ENCODE assay signal across 20 cellular contexts in genomic region chr15:64755427-64755823, GRCh38. TPM values are rescaled to one million over a fixed set of nuclear protein-coding genes. Genes with fewer than 3 reads are reported as not detected.
DNase-seq lines count a peak whose midpoint lies in the region; ATAC-seq and TF ChIP-seq lines count a peak whose summit lies in the region.
"Had no signal": no experiment of that assay in that cellular context is flagged by ENCODE, and none has a peak within 500 bp of the region (broad histone marks: within the 10 kb centered on the region; RNA-seq: fewer than 3 reads in every experiment).

No MANE protein-coding gene starts in this region.

- no peak overlapping the region for H4K8ac ChIP-seq in neuronal stem cell (ENCODE audit: low read depth, low read length)

- no peak overlapping the region for H2AFZ ChIP-seq in neuronal stem cell (ENCODE audit: low read length)

- no peak for TF ChIP-seq EP300 in esophagus muscularis mucosa (IDR thresholded peaks at IDR 0.05)

- no peak overlapping the region for H2BK15ac ChIP-seq in neuronal stem cell (ENCODE audit: low read length)

- H2BK12ac ChIP-seq in neuronal stem cell (ENCODE audit: low read length) = no peak overlapping the region

- no peak overlapping the region for H4K91ac ChIP-seq in neuronal stem cell (ENCODE audit: low read depth, low read length, poor library complexity)

- H3K14ac ChIP-seq in neuronal stem cell (ENCODE audit: low read length) = peak overlapping the region; percentile 60

- H3K4me3 ChIP-seq in esophagus muscularis mucosa (no peak overlapping the region), neuronal stem cell (ENCODE audit: low read length in 2 of 2) (no peak overlapping the region), vagina (no peak overlapping the region), body of pancreas (no peak overlapping the region)
- H3K4me3 ChIP-seq: K562, lower lobe of right lung, pancreas had no signal

- H2BK5ac ChIP-seq in neuronal stem cell (ENCODE audit: low read length) = no peak overlapping the region

- ATAC-seq in Right ventricle myocardium superior (ENCODE audit: poor library complexity) = peak; percentile 16
- no peak for ATAC-seq in Right ventricle myocardium inferior
- ATAC-seq in body of pancreas = no peak
- ATAC-seq: activated CD8-positive, alpha-beta memory T cell treated with anti-CD3 and anti-CD28 coated beads, Interleukin-2, amount 10 ng/mL, durations not matched to agents 7 days and 5 days; K562; lower lobe of right lung; pancreas; stimulated activated naive CD8-positive, alpha-beta T cell treated with anti-CD3 and anti-CD28 coated beads, Interleukin-15, amount 100 ng/mL, for 72 hours had no signal

- H3K4ac ChIP-seq in neuronal stem cell (ENCODE audit: low read length) = no peak overlapping the region

- H3K27me3 ChIP-seq in esophagus muscularis mucosa (no peaks in the 10 kb centered on the region), neuronal stem cell (ENCODE audit: control insufficient read depth in 3 of 3, insufficient read depth in 3 of 3, low read depth in 1 of 3, low read length in 3 of 3) (no peaks in the 10 kb centered on the region), vagina (no peaks in the 10 kb centered on the region), body of pancreas (no peaks in the 10 kb centered on the region)
- H3K27me3 ChIP-seq: pancreas had no signal

- 89% methylated on average over 3 of the region's 7 CpGs for WGBS in esophagus muscularis mucosa
- WGBS in neuronal stem cell (ENCODE audit: extremely low coverage in 2 of 2, insufficient read length in 2 of 2, insufficient replicate concordance in 1 of 2), 2 donors = no CpG with 5 or more reads among the region's 7 CpGs
- WGBS in body of pancreas, 2 donors = 88% methylated on average over 7 of the region's 7 CpGs; no CpG with 5 or more reads in 1 of the 2 donors

- intact Hi-C loops in Right ventricle myocardium superior (cut with DNase I) = no loop called here
- intact Hi-C loops in Right ventricle myocardium inferior (cut with DNase I) = no loop called here
- intact Hi-C loops in esophagus muscularis mucosa (cut with DNase I) = no loop called here
- intact Hi-C loops in vagina (cut with DNase I) = no loop called here
- intact Hi-C loops in body of pancreas (cut with DNase I) = no loop called here

- no peak overlapping the region for H3K4me2 ChIP-seq in neuronal stem cell (ENCODE audit: insufficient read depth, low read length, poor library complexity, severe bottlenecking)

- no peak for TF ChIP-seq POLR2A in esophagus muscularis mucosa (IDR thresholded peaks at IDR 0.05; ENCODE audit: low read depth)
- TF ChIP-seq POLR2A in vagina (IDR thresholded peaks at IDR 0.05) = no peak
- no peak for TF ChIP-seq POLR2A in body of pancreas (IDR thresholded peaks at IDR 0.05)

- TF ChIP-seq CTCF in esophagus muscularis mucosa (IDR thresholded peaks at IDR 0.05) (no peak), vagina (IDR thresholded peaks at IDR 0.05) (no peak), body of pancreas (IDR thresholded peaks at IDR 0.05) (no peak)

- DNase-seq in Right ventricle myocardium superior (no peak), Right ventricle myocardium inferior (ENCODE audit: missing footprints) (no peak), esophagus muscularis mucosa (ENCODE audit: extremely low spot score) (no peak), neuronal stem cell (ENCODE audit: low spot score) (no peak), vagina (ENCODE audit: extremely low spot score in 2 of 2) (no peak), NCI-H2107 (lab: John Stamatoyannopoulos, UW) (no peak), body of pancreas (no peak), NCI-H510A (lab: John Stamatoyannopoulos, UW) (no peak)
- DNase-seq: activated CD8-positive, alpha-beta memory T cell treated with anti-CD3 and anti-CD28 coated beads, Interleukin-2, amount 10 ng/mL, durations not matched to agents 7 days and 5 days; C1 segment of cervical spinal cord; HCEC 1CT; immature natural killer cell; lower lobe of right lung; NCI-H187; NCI-H446; pancreas; RPMI8226; stimulated activated CD4-positive, alpha-beta T cell treated with anti-CD3 and anti-CD28 coated beads, Interleukin-2, amount 100 ng/mL, for 24 hours; stimulated activated naive CD8-positive, alpha-beta T cell treated with anti-CD3 and anti-CD28 coated beads, Interleukin-15, amount 100 ng/mL, for 72 hours had no signal

- no peak overlapping the region for H2BK120ac ChIP-seq in neuronal stem cell (ENCODE audit: low read depth, low read length)

- H3K4me1 ChIP-seq in esophagus muscularis mucosa (peaks cover 51 to 96% (median 87%) of the 10 kb centered on the region in 4 donors), neuronal stem cell (ENCODE audit: control insufficient read depth in 2 of 2, insufficient read depth in 1 of 2, low read depth in 1 of 2, low read length in 2 of 2) (peaks cover 0 to 2% of the 10 kb centered on the region in 2 donors), vagina (no peaks in the 10 kb centered on the region), body of pancreas (no peaks in the 10 kb centered on the region)
- H3K4me1 ChIP-seq: lower lobe of right lung, pancreas had no signal

- peak overlapping the region; percentile 84 to 93 (median 88) for H3K27ac ChIP-seq in esophagus muscularis mucosa (replicated peaks in 1 of 4)
- H3K27ac ChIP-seq in neuronal stem cell (replicated peaks; ENCODE audit: low read length) = no peak overlapping the region
- peak overlapping the region; percentile 56 for H3K27ac ChIP-seq in vagina
- H3K27ac ChIP-seq in body of pancreas = no peak overlapping the region
- H3K27ac ChIP-seq: lower lobe of right lung, pancreas had no signal

- peak overlapping the region; percentile 30 for H3K9ac ChIP-seq in neuronal stem cell (ENCODE audit: low read depth, low read length, poor library complexity)

- no peak overlapping the region for H3K23ac ChIP-seq in neuronal stem cell (ENCODE audit: low read depth, low read length, poor library complexity)

- H2AK5ac ChIP-seq in neuronal stem cell (ENCODE audit: low read depth, low read length) = no peak overlapping the region

- no peaks in the 10 kb centered on the region for H3K36me3 ChIP-seq in esophagus muscularis mucosa
- peaks cover 0 to 21% of the 10 kb centered on the region in 2 donors for H3K36me3 ChIP-seq in neuronal stem cell (replicated peaks in 1 of 2; ENCODE audit: control insufficient read depth in 2 of 2, insufficient read depth in 2 of 2, low read length in 2 of 2)
- no peaks in the 10 kb centered on the region for H3K36me3 ChIP-seq in vagina
- H3K36me3 ChIP-seq in body of pancreas (replicated peaks in 1 of 2; ENCODE audit: insufficient read depth in 1 of 2, low read depth in 2 of 2) = no peaks in the 10 kb centered on the region
- H3K36me3 ChIP-seq: lower lobe of right lung, pancreas had no signal

- H3K18ac ChIP-seq in neuronal stem cell (ENCODE audit: low read length) = peak overlapping the region; percentile 11

- H3K79me1 ChIP-seq in neuronal stem cell (ENCODE audit: low read depth, low read length) = peaks cover 5% of the 10 kb centered on the region

- H3K9me3 ChIP-seq in esophagus muscularis mucosa (no peaks in the 10 kb centered on the region), neuronal stem cell (replicated peaks in 1 of 2; ENCODE audit: control insufficient read depth in 2 of 2, insufficient read depth in 1 of 2, low read depth in 1 of 2, low read length in 2 of 2) (no peaks in the 10 kb centered on the region), vagina (no peaks in the 10 kb centered on the region), body of pancreas (no peaks in the 10 kb centered on the region)
- H3K9me3 ChIP-seq: lower lobe of right lung, pancreas had no signal

RNA-seq across cellular contexts. Expression of gene RBPMS2, which starts 20.0 kb away (rescaled TPM):
- total RNA-seq in Right ventricle myocardium superior (215 TPM), Right ventricle myocardium inferior (255 TPM), esophagus muscularis mucosa (10 to 100 TPM; 27.2 to 64.1 (median 45.4) TPM), vagina (3.7 TPM), body of pancreas (under 1 TPM; 0.26 to 0.33 TPM)
- polyA plus RNA-seq in neuronal stem cell (2013, experiment 1 of 2) = 33.3 TPM
- polyA plus RNA-seq in neuronal stem cell (2013, experiment 2 of 2) = 32.1 TPM
- total RNA-seq: activated CD8-positive, alpha-beta memory T cell treated with anti-CD3 and anti-CD28 coated beads, Interleukin-2, amount 10 ng/mL, durations not matched to agents 7 days and 5 days had no signal

Comparison
In these comparisons a context has a peak if more than half of its experiments do, and no peak if none do; other contexts are left out.
1. H3K27ac ChIP-seq: peak in esophagus muscularis mucosa (4 of 4) and vagina (single experiment); none in neuronal stem cell (single experiment) and body of pancreas (0 of 4).